8 cellular contexts compared by ENCODE assay signal in genomic region chr19:16661480-16662034, GRCh38. TPM values are rescaled to one million over a fixed set of nuclear protein-coding genes. Genes with fewer than 3 reads are reported as not detected.
DNase-seq lines count a peak whose midpoint lies in the region; ATAC-seq and TF ChIP-seq lines count a peak whose summit lies in the region.

No MANE protein-coding gene starts in this region.

- H3K4me3 ChIP-seq in SK-N-SH (ENCODE audit: low read depth in 2 of 2, low read length in 1 of 2) (peak overlapping the region; percentile 65 to 86), SJSA1 (peak overlapping the region; percentile 77), mononuclear cell (ENCODE audit: low read length) (peak overlapping the region; percentile 90)
- H3K4me3 ChIP-seq in effector memory CD4-positive, alpha-beta T cell (ENCODE audit: insufficient read depth, low read depth, low read length, poor library complexity, severe bottlenecking) = peak overlapping the region; percentile 75

- peaks cover 32% of the 10 kb centered on the region for H3K79me2 ChIP-seq in SK-N-SH (ENCODE audit: insufficient read depth)

- ATAC-seq in SK-N-SH treated with all-trans-retinoic acid at 6 μM for 48 hours (no peak), GM18511 (IDR thresholded peaks at IDR 0.05; ENCODE audit: unreplicated experiment) (no peak), HG02571 (IDR thresholded peaks at IDR 0.05; ENCODE audit: unreplicated experiment) (no peak)

- no peaks in the 10 kb centered on the region for H3K9me3 ChIP-seq in SK-N-SH
- H3K9me3 ChIP-seq in SJSA1 (replicated peaks) = no peaks in the 10 kb centered on the region
- H3K9me3 ChIP-seq in effector memory CD4-positive, alpha-beta T cell (ENCODE audit: control insufficient read depth, low read length) = no peaks in the 10 kb centered on the region
- no peaks in the 10 kb centered on the region for H3K9me3 ChIP-seq in mononuclear cell (ENCODE audit: low read depth, low read length)

- H3K36me3 ChIP-seq in SK-N-SH (replicated peaks in 1 of 2; ENCODE audit: control insufficient read depth in 1 of 2, insufficient read depth in 2 of 2, low read length in 1 of 2) = peaks cover 15 to 21% of the 10 kb centered on the region in 2 experiments
- peaks cover 25% of the 10 kb centered on the region for H3K36me3 ChIP-seq in SJSA1
- H3K36me3 ChIP-seq in effector memory CD4-positive, alpha-beta T cell (ENCODE audit: control insufficient read depth, insufficient read depth, low read length) = peaks cover 16% of the 10 kb centered on the region

- H3K4me2 ChIP-seq in SK-N-SH = peak overlapping the region; percentile 100

- H3K9me3 Mint-ChIP-seq in type B pancreatic cell = no peaks in the 10 kb centered on the region

- WGBS in SK-N-SH (ENCODE audit: low lambda C conversion rate) = 10% methylated on average over 17 of the region's 31 CpGs

- H3K27ac ChIP-seq in SK-N-SH (ENCODE audit: low read depth in 2 of 2, low read length in 1 of 2) (peak overlapping the region in 1 of 2 experiments; percentile 55; a peak in 1 of 4 replicates), SJSA1 (no peak overlapping the region)
- H3K27ac ChIP-seq in effector memory CD4-positive, alpha-beta T cell (ENCODE audit: insufficient read depth, low read length, poor library complexity, severe bottlenecking) = no peak overlapping the region

- H3K27me3 ChIP-seq in SK-N-SH (ENCODE audit: insufficient read depth) (no peaks in the 10 kb centered on the region), SJSA1 (replicated peaks) (no peaks in the 10 kb centered on the region; the same call in 1 of the 2 replicates), mononuclear cell (ENCODE audit: insufficient read depth, low read length) (no peaks in the 10 kb centered on the region)
- H3K27me3 ChIP-seq in effector memory CD4-positive, alpha-beta T cell (replicated peaks; ENCODE audit: control insufficient read depth, insufficient read depth, low read length, poor library complexity, severe bottlenecking) = no peaks in the 10 kb centered on the region

- no peaks in the 10 kb centered on the region for H3K9me2 ChIP-seq in SK-N-SH

- H3K4me1 ChIP-seq in SK-N-SH (ENCODE audit: control insufficient read depth in 1 of 2, insufficient read depth in 2 of 2, low read depth in 1 of 2, low read length in 1 of 2) (peaks cover 7 to 12% of the 10 kb centered on the region in 2 experiments; a peak in 3 of 4 replicates), SJSA1 (replicated peaks) (peaks cover 16% of the 10 kb centered on the region), mononuclear cell (ENCODE audit: insufficient read depth, low read length) (peaks cover 54% of the 10 kb centered on the region)
- peaks cover 19% of the 10 kb centered on the region for H3K4me1 ChIP-seq in effector memory CD4-positive, alpha-beta T cell (ENCODE audit: control insufficient read depth, insufficient read depth, low read length, poor library complexity, severe bottlenecking)

- TF ChIP-seq CTCF in SK-N-SH (IDR thresholded peaks at IDR 0.05) = no peak
- TF ChIP-seq CTCF in type B pancreatic cell (conservative IDR thresholded peaks at IDR 0.05) = no peak

- H3K9ac ChIP-seq in SK-N-SH = peak overlapping the region; percentile 63

- H3K4me1 Mint-ChIP-seq in type B pancreatic cell (ENCODE audit: unreplicated experiment) = peaks cover 9% of the 10 kb centered on the region

- H3K36me3 Mint-ChIP-seq in type B pancreatic cell = peaks cover 5% of the 10 kb centered on the region

- peak overlapping the region; percentile 87 for H3K4me3 Mint-ChIP-seq in type B pancreatic cell

- H3K27ac Mint-ChIP-seq in type B pancreatic cell = peak overlapping the region; percentile 55

- no peaks in the 10 kb centered on the region for H3K27me3 Mint-ChIP-seq in type B pancreatic cell

- no peak for TF ChIP-seq EP300 in SK-N-SH (IDR thresholded peaks at IDR 0.05; ENCODE audit: borderline replicate concordance in 1 of 2, low read depth in 1 of 2, low read length in 1 of 2)

- POLR2A ChIA-PET in SK-N-SH (lab: Yijun Ruan, JAX) = interaction anchor here (1.0 kb wide), 1 partner anchor 18 kb away, joined by 6 read pairs; no protein-coding TSS in a partner anchor

- H4K20me1 ChIP-seq in SK-N-SH (ENCODE audit: insufficient read depth) = peaks cover 31% of the 10 kb centered on the region

- H3F3A ChIP-seq in SK-N-SH (replicated peaks; ENCODE audit: insufficient read depth) = peaks cover 4% of the 10 kb centered on the region

- TF ChIP-seq RAD21 in SK-N-SH (IDR thresholded peaks at IDR 0.05; ENCODE audit: low read length) = no peak

- DNase-seq in SK-N-SH (peak; percentile 36), SJSA1 (ENCODE audit: low read depth in 1 of 2, low spot score in 2 of 2) (no peak), type B pancreatic cell (ENCODE audit: extremely low spot score, unreplicated experiment) (no peak)
- DNase-seq in effector memory CD4-positive, alpha-beta T cell = no peak

- peak overlapping the region; percentile 98 for H2AFZ ChIP-seq in SK-N-SH (ENCODE audit: low read depth)

- CTCF ChIA-PET in SK-N-SH (lab: Yijun Ruan, JAX) = interaction anchor here (0.7 to 0.8 kb wide), 2 partner anchors 42 to 220 kb away, joined by 3 read pairs; no protein-coding TSS in a partner anchor

TF ChIP-seq in SK-N-SH, 30 proteins besides CTCF, POLR2A, EP300 and RAD21:
- TF ChIP-seq TAF1 (IDR thresholded peaks at IDR 0.05; ENCODE audit: borderline replicate concordance, low read depth, low read length) = no peak

TF ChIP-seq in SK-N-SH treated with all-trans-retinoic acid at 6 μM for 48 hours, 23 proteins besides CTCF, POLR2A, EP300 and RAD21:
- TF ChIP-seq ZFP3 (CRISPR knock-in tag; IDR thresholded peaks at IDR 0.05) = no peak
TF ChIP-seq in SK-N-SH treated with all-trans-retinoic acid at 6 μM for 48 hours: peak in this region for 0.

RNA-seq across cellular contexts. Expression of gene TMEM38A, which starts 0.6 kb away (rescaled TPM):
- polyA plus RNA-seq in SK-N-SH (2012; rRNA removed) = 3.3 and 4.3 TPM in 2 replicates
- polyA plus RNA-seq in SK-N-SH (2012; cell fraction: cytosol; rRNA removed) = 2.6 and 4.0 TPM in 2 replicates
- polyA plus RNA-seq in SK-N-SH (2012; cell fraction: nucleus; rRNA removed) = 5.4 and 6.9 TPM in 2 replicates
- 0.13 and 0.97 TPM in 2 replicates for total RNA-seq in SJSA1 (2014; rRNA removed; shearing (Covaris generic))
- total RNA-seq in mononuclear cell (2.7 TPM), type B pancreatic cell (ENCODE audit: low replicate concordance) (7.6 and 8.0 TPM in 2 replicates)

RNA-seq across cellular contexts. Expression of gene SMIM7, which starts 1.6 kb away (rescaled TPM):
- 74.2 and 79.9 TPM in 2 replicates for polyA plus RNA-seq in SK-N-SH (2012; rRNA removed)
- 86.6 and 101 TPM in 2 replicates for polyA plus RNA-seq in SK-N-SH (2012; cell fraction: cytosol; rRNA removed)
- 67.7 and 70.5 TPM in 2 replicates for polyA plus RNA-seq in SK-N-SH (2012; cell fraction: nucleus; rRNA removed)
- 101 and 150 TPM in 2 replicates for total RNA-seq in SJSA1 (2014; rRNA removed; shearing (Covaris generic))
- total RNA-seq in mononuclear cell (32.6 TPM), type B pancreatic cell (ENCODE audit: low replicate concordance) (63.6 and 72.1 TPM in 2 replicates)

RNA-seq across cellular contexts. Expression of gene MED26, which starts 33.6 kb away (rescaled TPM):
- 3.5 and 3.8 TPM in 2 replicates for polyA plus RNA-seq in SK-N-SH (2012; rRNA removed)
- 2.1 and 3.1 TPM in 2 replicates for polyA plus RNA-seq in SK-N-SH (2012; cell fraction: cytosol; rRNA removed)
- polyA plus RNA-seq in SK-N-SH (2012; cell fraction: nucleus; rRNA removed) = 8.0 and 8.6 TPM in 2 replicates
- total RNA-seq in SJSA1 (2014; rRNA removed; shearing (Covaris generic)) = 9.6 and 9.8 TPM in 2 replicates
- 21.5 TPM for total RNA-seq in mononuclear cell
- 12.5 and 12.8 TPM in 2 replicates for total RNA-seq in type B pancreatic cell (ENCODE audit: low replicate concordance)

RNA-seq across cellular contexts. Expression of gene NWD1, which starts 58.1 kb away (rescaled TPM):
- not detected in 2 replicates for polyA plus RNA-seq in SK-N-SH (2012; rRNA removed)
- not detected in 2 replicates for polyA plus RNA-seq in SK-N-SH (2012; cell fraction: cytosol; rRNA removed)
- polyA plus RNA-seq in SK-N-SH (2012; cell fraction: nucleus; rRNA removed) = 0.01 TPM in 1 of 2 replicates, not detected in the other
- not detected in 2 replicates for total RNA-seq in SJSA1 (2014; rRNA removed; shearing (Covaris generic))
- not detected for total RNA-seq in mononuclear cell
- total RNA-seq in type B pancreatic cell (ENCODE audit: low replicate concordance) = 0.05 TPM in 1 of 2 replicates, not detected in the other
